In genomic region chr18:30967701-30968100, GRCh38 we compare ENCODE assay signal across 26 cellular contexts.
"Had no signal": no experiment of that assay in that cellular context is flagged by ENCODE, and none has a peak within 500 bp of the region (broad histone marks: within the 10 kb centered on the region; RNA-seq: fewer than 3 reads in every experiment).

No MANE protein-coding gene starts in this region.

- H3K4me3 ChIP-seq: breast epithelium, K562 had no signal

- H3K4me3 Mint-ChIP-seq: activated CD4-positive, alpha-beta memory T cell treated with anti-CD3 and anti-CD28 coated beads, Interleukin-2, amount 10 ng/mL, durations not matched to agents 7 days and 5 days; activated CD4-positive, alpha-beta T cell treated with anti-CD3 and anti-CD28 coated beads for 36 hours; activated naive CD4-positive, alpha-beta T cell treated with anti-CD3 and anti-CD28 coated beads, Interleukin-2, amount 10 ng/mL, durations not matched to agents 7 days and 5 days; activated naive CD8-positive, alpha-beta T cell treated with anti-CD3 and anti-CD28 coated beads for 36 hours; activated T-cell treated with anti-CD3 and anti-CD28 coated beads, Interleukin-2, amount 50 U/mL, for 72 hours; T-helper 17 cell had no signal

- H3K27me3 ChIP-seq: breast epithelium had no signal

- H3K9me3 Mint-ChIP-seq: activated CD4-positive, alpha-beta memory T cell treated with anti-CD3 and anti-CD28 coated beads, Interleukin-2, amount 10 ng/mL, durations not matched to agents 7 days and 5 days; activated naive CD4-positive, alpha-beta T cell treated with anti-CD3 and anti-CD28 coated beads, Interleukin-2, amount 10 ng/mL, durations not matched to agents 7 days and 5 days; activated naive CD8-positive, alpha-beta T cell treated with anti-CD3 and anti-CD28 coated beads for 36 hours; activated T-cell treated with anti-CD3 and anti-CD28 coated beads, Interleukin-2, amount 50 U/mL, for 72 hours; activated T-helper 2 cell treated with anti-CD3 and anti-CD28 coated beads, Interferon-gamma antibody, Interleukin-2, Interleukin-4, amounts not matched to agents 10 μg/mL and 5 μg/mL and 100 μg/mL, durations not matched to agents 14 hours and 24 hours and 36 hours had no signal

- H3K27ac ChIP-seq: breast epithelium, VCaP had no signal

- H3K36me3 ChIP-seq: breast epithelium had no signal

- H3K4me1 Mint-ChIP-seq: activated CD4-positive, alpha-beta memory T cell treated with anti-CD3 and anti-CD28 coated beads, Interleukin-2, amount 10 ng/mL, durations not matched to agents 7 days and 5 days; activated CD4-positive, alpha-beta T cell treated with anti-CD3 and anti-CD28 coated beads for 36 hours; activated naive CD4-positive, alpha-beta T cell treated with anti-CD3 and anti-CD28 coated beads, Interleukin-2, amount 10 ng/mL, durations not matched to agents 7 days and 5 days; activated naive CD8-positive, alpha-beta T cell treated with anti-CD3 and anti-CD28 coated beads for 36 hours; T-helper 17 cell had no signal

- H3K27me3 Mint-ChIP-seq: activated CD4-positive, alpha-beta memory T cell treated with anti-CD3 and anti-CD28 coated beads, Interleukin-2, amount 10 ng/mL, durations not matched to agents 7 days and 5 days; activated CD4-positive, alpha-beta T cell treated with anti-CD3 and anti-CD28 coated beads for 36 hours; activated naive CD4-positive, alpha-beta T cell treated with anti-CD3 and anti-CD28 coated beads, Interleukin-2, amount 10 ng/mL, durations not matched to agents 7 days and 5 days; T-helper 17 cell had no signal

- H3K36me3 Mint-ChIP-seq: activated naive CD4-positive, alpha-beta T cell treated with anti-CD3 and anti-CD28 coated beads, Interleukin-2, amount 10 ng/mL, durations not matched to agents 7 days and 5 days; activated naive CD8-positive, alpha-beta T cell treated with anti-CD3 and anti-CD28 coated beads for 36 hours had no signal

- ATAC-seq: activated CD4-positive, alpha-beta T cell treated with anti-CD3 and anti-CD28 coated beads for 36 hours; activated T-cell treated with anti-CD3 and anti-CD28 coated beads, Interleukin-2, amount 50 U/mL, for 72 hours; K562; PC-3; T-helper 17 cell had no signal

- H3K4me1 ChIP-seq: breast epithelium had no signal

- H3K9me3 ChIP-seq: breast epithelium had no signal

- H3K27ac Mint-ChIP-seq: activated CD4-positive, alpha-beta memory T cell treated with anti-CD3 and anti-CD28 coated beads, Interleukin-2, amount 10 ng/mL, durations not matched to agents 7 days and 5 days; activated CD4-positive, alpha-beta T cell treated with anti-CD3 and anti-CD28 coated beads for 36 hours; activated naive CD4-positive, alpha-beta T cell treated with anti-CD3 and anti-CD28 coated beads, Interleukin-2, amount 10 ng/mL, durations not matched to agents 7 days and 5 days; activated naive CD8-positive, alpha-beta T cell treated with anti-CD3 and anti-CD28 coated beads for 36 hours; activated T-cell treated with anti-CD3 and anti-CD28 coated beads, Interleukin-2, amount 50 U/mL, for 72 hours; activated T-helper 2 cell treated with anti-CD3 and anti-CD28 coated beads, Interferon-gamma antibody, Interleukin-2, Interleukin-4, amounts not matched to agents 10 μg/mL and 5 μg/mL and 100 μg/mL, durations not matched to agents 14 hours and 24 hours and 36 hours; T-helper 17 cell had no signal

- DNase-seq: activated CD4-positive, alpha-beta memory T cell treated with anti-CD3 and anti-CD28 coated beads, Interleukin-2, amount 10 ng/mL, durations not matched to agents 7 days and 5 days; activated CD4-positive, alpha-beta T cell treated with anti-CD3 and anti-CD28 coated beads for 36 hours; activated CD4-positive, alpha-beta T cell treated with anti-CD3 and anti-CD28 coated beads, Interleukin-2, amount 50 U/mL, for 1 hour; activated gamma-delta T cell treated with Interleukin-2 at 50 U/mL for 16 hours; activated naive CD4-positive, alpha-beta T cell treated with anti-CD3 and anti-CD28 coated beads, Interleukin-2, amount 10 ng/mL, durations not matched to agents 7 days and 5 days; activated naive CD8-positive, alpha-beta T cell treated with anti-CD3 and anti-CD28 coated beads for 36 hours; activated T-cell treated with anti-CD3 and anti-CD28 coated beads, Interleukin-2, amount 50 U/mL, for 72 hours; central memory CD4-positive, alpha-beta T cell; Karpas-422; MM.1S; NCI-H1105 treated with DMSO at 0.1 percent for 48 hours; NCI-H1436 treated with DMSO at 0.1 percent for 48 hours; NCI-H187; NCI-H2081 treated with DMSO at 0.1 percent for 48 hours; NCI-H2171; NCI-H2227 treated with DMSO at 0.1 percent for 48 hours; NCI-H510A; NCI-H69; PC-3; SHP77 treated with DMSO at 0.1 percent for 48 hours; T-helper 17 cell; T1000 had no signal
